Comparison of ENCODE assay signal across 9 cellular contexts in genomic region chr5:54440456-54440893, GRCh38. TPM values are rescaled to one million over a fixed set of nuclear protein-coding genes. Genes with fewer than 3 reads are reported as not detected.
DNase-seq lines count a peak whose midpoint lies in the region; ATAC-seq and TF ChIP-seq lines count a peak whose summit lies in the region.
"Had no signal": no experiment of that assay in that cellular context is flagged by ENCODE, and none has a peak within 500 bp of the region (broad histone marks: within the 10 kb centered on the region; RNA-seq: fewer than 3 reads in every experiment).

No MANE protein-coding gene starts in this region.

- no peak for DNase-seq in activated CD4-positive, CD25-positive, alpha-beta regulatory T cell (lab: John Stamatoyannopoulos, UW)
- DNase-seq in NOMO-1 treated with dmso at 0.1 percent for 144 hours (lab: John Stamatoyannopoulos, UW; ENCODE audit: unreplicated experiment) (peak; percentile 65), transverse colon (no peak), uterus (no peak), HuH-7 (ENCODE audit: low spot score) (no peak)
- DNase-seq in naive thymus-derived CD4-positive, alpha-beta T cell, result peak in 7 of 9 donors; percentile 14 to 54 (median 51)

- H3K9me3 Mint-ChIP-seq in naive thymus-derived CD4-positive, alpha-beta T cell, result no peaks in the 10 kb centered on the region

- ATAC-seq in activated CD4-positive, CD25-positive, alpha-beta regulatory T cell treated with anti-CD3 and anti-CD28 coated beads, Interleukin-2, amount 50 U/mL, for 24 hours, result peak; percentile 25 to 33
- peak; percentile 89 for ATAC-seq in HG02798 (IDR thresholded peaks at IDR 0.05; ENCODE audit: poor library complexity, unreplicated experiment)
- ATAC-seq in naive thymus-derived CD4-positive, alpha-beta T cell, result peak; percentile 78
- ATAC-seq: A549 had no signal

- in situ Hi-C loops in transverse colon (cut with MboI; ENCODE audit: low pct_ligation_motif_present in 1 of 4, low pct_unique_long_range_greater_than_20kb in 1 of 4, low sequenced_read_pairs in 3 of 4), result no loop called here

- WGBS in transverse colon (ENCODE audit: low coverage in 1 of 2), 2 donors, result 61 to 82% methylated on average over 5 to 6 of the region's 6 CpGs

- H3K36me3 Mint-ChIP-seq in naive thymus-derived CD4-positive, alpha-beta T cell, result no peaks in the 10 kb centered on the region

- CTCF ChIA-PET in naive thymus-derived CD4-positive, alpha-beta T cell (lab: Charles Lee), result interaction anchor here (0.8 to 1.8 kb wide), 4 partner anchors 16 to 197 kb away, joined by 3 to 4 read pairs (median 4); no protein-coding TSS in a partner anchor

- peaks cover 0 to 18% of the 10 kb centered on the region in 2 donors for H3K4me1 ChIP-seq in naive thymus-derived CD4-positive, alpha-beta T cell (ENCODE audit: control insufficient read depth in 2 of 2, insufficient read depth in 2 of 2, low read length in 2 of 2)
- peaks cover 0 to 12% (median 3%) of the 10 kb centered on the region in 4 donors for H3K4me1 ChIP-seq in transverse colon
- H3K4me1 ChIP-seq in uterus, result no peaks in the 10 kb centered on the region

- no peaks in the 10 kb centered on the region for H3K27me3 ChIP-seq in naive thymus-derived CD4-positive, alpha-beta T cell (ENCODE audit: control insufficient read depth in 2 of 2, insufficient read depth in 2 of 2, low read length in 2 of 2)
- H3K27me3 ChIP-seq in transverse colon, result no peaks in the 10 kb centered on the region
- no peaks in the 10 kb centered on the region for H3K27me3 ChIP-seq in uterus

- H3K4me1 Mint-ChIP-seq in naive thymus-derived CD4-positive, alpha-beta T cell, result peaks cover 9 to 39% (median 36%) of the 10 kb centered on the region in 7 donors

- H3K27ac Mint-ChIP-seq in naive thymus-derived CD4-positive, alpha-beta T cell, result peak overlapping the region; percentile 74 to 95 (median 88)

- intact Hi-C loops in naive thymus-derived CD4-positive, alpha-beta T cell (cut with micrococcal nuclease), result loop anchor here in 1 of 2 donors (1.0 kb wide), 1 partner anchor 49 kb away; no protein-coding TSS in a partner anchor
- intact Hi-C loops in transverse colon (cut with DNase I; ENCODE audit: low total_unique reads), result no loop called here
- intact Hi-C loops in uterus (cut with DNase I; ENCODE audit: low total_unique reads), result no loop called here

- no peaks in the 10 kb centered on the region for H3K27me3 Mint-ChIP-seq in naive thymus-derived CD4-positive, alpha-beta T cell

- no peak for TF ChIP-seq EP300 in transverse colon (IDR thresholded peaks at IDR 0.05; ENCODE audit: low read depth)

- TF ChIP-seq CTCF in transverse colon (IDR thresholded peaks at IDR 0.05), result no peak
- no peak for TF ChIP-seq CTCF in uterus (IDR thresholded peaks at IDR 0.05)

- no peak for TF ChIP-seq POLR2A in transverse colon (IDR thresholded peaks at IDR 0.05)
- TF ChIP-seq POLR2A in uterus (IDR thresholded peaks at IDR 0.05), result no peak

- POLR2A ChIA-PET in naive thymus-derived CD4-positive, alpha-beta T cell (lab: Charles Lee), result interaction anchor here (0.7 to 1.7 kb wide), 2 partner anchors 131 to 1713 kb away, joined by 3 to 8 read pairs; partner anchors contain the start of gene ARL15

- no peaks in the 10 kb centered on the region for H3K36me3 ChIP-seq in naive thymus-derived CD4-positive, alpha-beta T cell (ENCODE audit: control insufficient read depth in 2 of 3, insufficient read depth in 3 of 3, low read length in 3 of 3)
- H3K36me3 ChIP-seq in transverse colon, result no peaks in the 10 kb centered on the region
- H3K36me3 ChIP-seq in uterus, result no peaks in the 10 kb centered on the region

- no peaks in the 10 kb centered on the region for H3K9me3 ChIP-seq in naive thymus-derived CD4-positive, alpha-beta T cell (ENCODE audit: control insufficient read depth in 2 of 3, low read length in 3 of 3)
- H3K9me3 ChIP-seq in transverse colon (no peaks in the 10 kb centered on the region), uterus (no peaks in the 10 kb centered on the region)
- H3K9me3 ChIP-seq: A549 had no signal

- H3K4me3 Mint-ChIP-seq in naive thymus-derived CD4-positive, alpha-beta T cell, result peak overlapping the region; percentile 45 to 80 (median 72)

- H3K27ac ChIP-seq in naive thymus-derived CD4-positive, alpha-beta T cell (ENCODE audit: low read depth, low read length), result peak overlapping the region; percentile 57
- H3K27ac ChIP-seq in transverse colon, result no peak overlapping the region
- H3K27ac ChIP-seq in uterus, result no peak overlapping the region

- peak overlapping the region; percentile 27 for H3K4me3 ChIP-seq in naive thymus-derived CD4-positive, alpha-beta T cell (ENCODE audit: low read length)
- no peak overlapping the region for H3K4me3 ChIP-seq in transverse colon
- H3K4me3 ChIP-seq in uterus, result no peak overlapping the region
- H3K4me3 ChIP-seq: A549 had no signal

RNA-seq across cellular contexts. Expression of gene HSPB3, which starts 15.0 kb away (rescaled TPM):
- total RNA-seq in naive thymus-derived CD4-positive, alpha-beta T cell, result not detected
- polyA plus RNA-seq in naive thymus-derived CD4-positive, alpha-beta T cell, result not detected
- total RNA-seq in transverse colon, result 10 to 100 TPM in 1 of 4 donors, 1 to 10 TPM in 1, not detected in 2; 4.1 to 55.2 TPM
- 1 to 10 TPM in 1 of 4 donors, not detected in 3; 1.7 TPM for total RNA-seq in uterus
- polyA plus RNA-seq: A549 had no signal

Comparison
In these comparisons a context has a peak if more than half of its experiments do, and no peak if none do; other contexts are left out.
1. ATAC-seq: peak in every context shown above with its lines; median percentile 89 in HG02798; 78 in naive thymus-derived CD4-positive, alpha-beta T cell; 29 in activated CD4-positive, CD25-positive, alpha-beta regulatory T cell treated with anti-CD3 and anti-CD28 coated beads, Interleukin-2, amount 50 U/mL, for 24 hours.
2. DNase-seq: peak in NOMO-1 treated with dmso at 0.1 percent for 144 hours (single experiment) and naive thymus-derived CD4-positive, alpha-beta T cell (7 of 9); none in activated CD4-positive, CD25-positive, alpha-beta regulatory T cell (0 of 4), transverse colon (single experiment), uterus (0 of 2) and HuH-7 (single experiment).